In the genomic region with DNA sequence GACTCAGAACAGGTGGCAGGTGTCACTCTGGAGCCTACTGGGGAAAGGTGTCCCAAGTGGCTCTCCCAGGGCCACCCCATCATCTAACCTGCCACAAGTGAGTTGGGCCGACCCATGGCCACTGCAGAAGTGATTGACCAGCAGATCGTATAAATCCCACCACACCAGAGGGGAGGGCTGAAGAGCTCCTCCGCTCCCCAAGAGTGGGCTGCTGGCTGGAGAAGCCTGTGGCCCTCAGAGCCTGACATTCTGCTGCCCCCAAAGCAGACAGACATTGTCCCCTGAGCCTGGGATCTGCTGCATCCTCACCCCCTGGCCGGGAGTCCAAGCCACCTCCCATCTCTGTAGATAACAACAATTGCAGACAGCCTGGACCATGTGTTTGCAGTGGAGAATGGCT, we compare ENCODE assay signal across 1 cellular context.
TF ChIP-seq lines count a peak whose summit lies in the region.

No MANE protein-coding gene starts in this region.

TF ChIP-seq in K562, 482 proteins besides CTCF, POLR2A, EP300 and RAD21:
- TF ChIP-seq PML (IDR thresholded peaks at IDR 0.05; ENCODE audit: low read length) (no peak), STAG1 (CRISPR knock-in tag; IDR thresholded peaks at IDR 0.05; ENCODE audit: borderline replicate concordance) (0 out of 2 replicates have a peak, but pooled peaks have one; percentile 20)
